Comparison of ENCODE assay signal across 1 cellular context in the genomic region with DNA sequence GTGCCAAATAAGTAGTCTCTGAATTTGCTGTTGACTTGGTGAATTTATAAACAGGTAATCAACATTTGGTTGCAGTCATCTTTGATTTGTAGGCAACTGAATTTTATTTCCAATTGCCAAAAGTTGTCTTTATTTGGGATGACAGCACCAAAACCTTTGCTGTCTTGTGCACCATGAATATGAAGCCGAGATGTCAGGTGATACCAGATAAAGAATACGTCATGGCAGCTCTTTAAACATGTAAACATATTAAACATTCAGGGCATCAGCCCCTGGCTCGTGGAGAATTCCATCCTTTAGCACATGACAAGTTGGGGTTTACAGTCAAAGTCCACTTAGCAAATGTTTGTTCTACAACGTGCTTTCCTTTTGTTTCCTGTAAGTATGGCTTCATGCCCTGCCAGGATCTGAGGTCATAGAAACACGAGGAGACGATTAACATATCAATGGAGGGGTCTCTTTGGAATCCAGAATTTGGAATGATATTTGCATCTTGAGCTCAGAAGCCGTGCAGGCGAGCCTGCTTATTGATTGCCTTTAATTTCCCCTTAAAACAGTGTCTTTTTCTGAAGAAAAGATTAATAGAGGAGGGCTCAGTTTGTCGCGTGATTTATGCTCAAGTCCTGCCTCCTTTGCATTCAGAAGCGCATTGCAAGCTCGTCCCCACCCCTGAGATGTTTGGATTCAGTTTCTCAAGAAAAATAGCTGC.
A peak's percentile ranks its signal among the peaks of the same experiment; 100 is the strongest.
TF ChIP-seq lines count a peak whose summit lies in the region.

No MANE protein-coding gene starts in this region.

TF ChIP-seq in HepG2, 621 proteins besides CTCF, POLR2A, EP300 and RAD21 (continued from another document and continues in another):
- TF ChIP-seq, protein P1, sequence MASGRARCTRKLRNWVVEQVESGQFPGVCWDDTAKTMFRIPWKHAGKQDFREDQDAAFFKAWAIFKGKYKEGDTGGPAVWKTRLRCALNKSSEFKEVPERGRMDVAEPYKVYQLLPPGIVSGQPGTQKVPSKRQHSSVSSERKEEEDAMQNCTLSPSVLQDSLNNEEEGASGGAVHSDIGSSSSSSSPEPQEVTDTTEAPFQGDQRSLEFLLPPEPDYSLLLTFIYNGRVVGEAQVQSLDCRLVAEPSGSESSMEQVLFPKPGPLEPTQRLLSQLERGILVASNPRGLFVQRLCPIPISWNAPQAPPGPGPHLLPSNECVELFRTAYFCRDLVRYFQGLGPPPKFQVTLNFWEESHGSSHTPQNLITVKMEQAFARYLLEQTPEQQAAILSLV (CRISPR knock-in tag; IDR thresholded peaks at IDR 0.05; ENCODE audit: borderline replicate concordance) = no peak; the same call in 1 of the 2 replicates
- no peak for TF ChIP-seq ZNF567 (CRISPR knock-in tag; IDR thresholded peaks at IDR 0.05; ENCODE audit: borderline replicate concordance)
- TF ChIP-seq TAF1 (CRISPR knock-in tag; IDR thresholded peaks at IDR 0.05) = no peak; the same call in 1 of the 2 replicates
- TF ChIP-seq, protein P2, sequence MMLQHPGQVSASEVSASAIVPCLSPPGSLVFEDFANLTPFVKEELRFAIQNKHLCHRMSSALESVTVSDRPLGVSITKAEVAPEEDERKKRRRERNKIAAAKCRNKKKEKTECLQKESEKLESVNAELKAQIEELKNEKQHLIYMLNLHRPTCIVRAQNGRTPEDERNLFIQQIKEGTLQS (CRISPR knock-in tag; IDR thresholded peaks at IDR 0.05) = no peak
- no peak for TF ChIP-seq SRSF4 (IDR thresholded peaks at IDR 0.05; ENCODE audit: low read depth, low read length, poor library complexity, severe bottlenecking)
- no peak for TF ChIP-seq ZBTB7A (CRISPR knock-in tag; IDR thresholded peaks at IDR 0.05)
- TF ChIP-seq PAWR (CRISPR knock-in tag; IDR thresholded peaks at IDR 0.05; ENCODE audit: borderline replicate concordance) = no peak
- no peak for TF ChIP-seq PTBP1 (IDR thresholded peaks at IDR 0.05; ENCODE audit: low read depth, low read length, poor library complexity, severe bottlenecking)
- no peak for TF ChIP-seq NRL (CRISPR knock-in tag; IDR thresholded peaks at IDR 0.05; ENCODE audit: borderline replicate concordance)
- no peak for TF ChIP-seq ZNF776 (CRISPR knock-in tag; IDR thresholded peaks at IDR 0.05)
- TF ChIP-seq SOX5 (CRISPR knock-in tag; IDR thresholded peaks at IDR 0.05; ENCODE audit: borderline replicate concordance) = peak; percentile 100
- peak; percentile 96 for TF ChIP-seq FOXA3 (CRISPR knock-in tag; IDR thresholded peaks at IDR 0.05)
- TF ChIP-seq, protein P3, sequence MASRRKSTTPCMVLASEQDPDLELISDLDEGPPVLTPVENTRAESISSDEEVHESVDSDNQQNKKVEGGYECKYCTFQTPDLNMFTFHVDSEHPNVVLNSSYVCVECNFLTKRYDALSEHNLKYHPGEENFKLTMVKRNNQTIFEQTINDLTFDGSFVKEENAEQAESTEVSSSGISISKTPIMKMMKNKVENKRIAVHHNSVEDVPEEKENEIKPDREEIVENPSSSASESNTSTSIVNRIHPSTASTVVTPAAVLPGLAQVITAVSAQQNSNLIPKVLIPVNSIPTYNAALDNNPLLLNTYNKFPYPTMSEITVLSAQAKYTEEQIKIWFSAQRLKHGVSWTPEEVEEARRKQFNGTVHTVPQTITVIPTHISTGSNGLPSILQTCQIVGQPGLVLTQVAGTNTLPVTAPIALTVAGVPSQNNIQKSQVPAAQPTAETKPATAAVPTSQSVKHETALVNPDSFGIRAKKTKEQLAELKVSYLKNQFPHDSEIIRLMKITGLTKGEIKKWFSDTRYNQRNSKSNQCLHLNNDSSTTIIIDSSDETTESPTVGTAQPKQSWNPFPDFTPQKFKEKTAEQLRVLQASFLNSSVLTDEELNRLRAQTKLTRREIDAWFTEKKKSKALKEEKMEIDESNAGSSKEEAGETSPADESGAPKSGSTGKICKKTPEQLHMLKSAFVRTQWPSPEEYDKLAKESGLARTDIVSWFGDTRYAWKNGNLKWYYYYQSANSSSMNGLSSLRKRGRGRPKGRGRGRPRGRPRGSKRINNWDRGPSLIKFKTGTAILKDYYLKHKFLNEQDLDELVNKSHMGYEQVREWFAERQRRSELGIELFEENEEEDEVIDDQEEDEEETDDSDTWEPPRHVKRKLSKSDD (CRISPR knock-in tag; IDR thresholded peaks at IDR 0.05; ENCODE audit: low read depth) = peak; percentile 99
- TF ChIP-seq, protein P4, sequence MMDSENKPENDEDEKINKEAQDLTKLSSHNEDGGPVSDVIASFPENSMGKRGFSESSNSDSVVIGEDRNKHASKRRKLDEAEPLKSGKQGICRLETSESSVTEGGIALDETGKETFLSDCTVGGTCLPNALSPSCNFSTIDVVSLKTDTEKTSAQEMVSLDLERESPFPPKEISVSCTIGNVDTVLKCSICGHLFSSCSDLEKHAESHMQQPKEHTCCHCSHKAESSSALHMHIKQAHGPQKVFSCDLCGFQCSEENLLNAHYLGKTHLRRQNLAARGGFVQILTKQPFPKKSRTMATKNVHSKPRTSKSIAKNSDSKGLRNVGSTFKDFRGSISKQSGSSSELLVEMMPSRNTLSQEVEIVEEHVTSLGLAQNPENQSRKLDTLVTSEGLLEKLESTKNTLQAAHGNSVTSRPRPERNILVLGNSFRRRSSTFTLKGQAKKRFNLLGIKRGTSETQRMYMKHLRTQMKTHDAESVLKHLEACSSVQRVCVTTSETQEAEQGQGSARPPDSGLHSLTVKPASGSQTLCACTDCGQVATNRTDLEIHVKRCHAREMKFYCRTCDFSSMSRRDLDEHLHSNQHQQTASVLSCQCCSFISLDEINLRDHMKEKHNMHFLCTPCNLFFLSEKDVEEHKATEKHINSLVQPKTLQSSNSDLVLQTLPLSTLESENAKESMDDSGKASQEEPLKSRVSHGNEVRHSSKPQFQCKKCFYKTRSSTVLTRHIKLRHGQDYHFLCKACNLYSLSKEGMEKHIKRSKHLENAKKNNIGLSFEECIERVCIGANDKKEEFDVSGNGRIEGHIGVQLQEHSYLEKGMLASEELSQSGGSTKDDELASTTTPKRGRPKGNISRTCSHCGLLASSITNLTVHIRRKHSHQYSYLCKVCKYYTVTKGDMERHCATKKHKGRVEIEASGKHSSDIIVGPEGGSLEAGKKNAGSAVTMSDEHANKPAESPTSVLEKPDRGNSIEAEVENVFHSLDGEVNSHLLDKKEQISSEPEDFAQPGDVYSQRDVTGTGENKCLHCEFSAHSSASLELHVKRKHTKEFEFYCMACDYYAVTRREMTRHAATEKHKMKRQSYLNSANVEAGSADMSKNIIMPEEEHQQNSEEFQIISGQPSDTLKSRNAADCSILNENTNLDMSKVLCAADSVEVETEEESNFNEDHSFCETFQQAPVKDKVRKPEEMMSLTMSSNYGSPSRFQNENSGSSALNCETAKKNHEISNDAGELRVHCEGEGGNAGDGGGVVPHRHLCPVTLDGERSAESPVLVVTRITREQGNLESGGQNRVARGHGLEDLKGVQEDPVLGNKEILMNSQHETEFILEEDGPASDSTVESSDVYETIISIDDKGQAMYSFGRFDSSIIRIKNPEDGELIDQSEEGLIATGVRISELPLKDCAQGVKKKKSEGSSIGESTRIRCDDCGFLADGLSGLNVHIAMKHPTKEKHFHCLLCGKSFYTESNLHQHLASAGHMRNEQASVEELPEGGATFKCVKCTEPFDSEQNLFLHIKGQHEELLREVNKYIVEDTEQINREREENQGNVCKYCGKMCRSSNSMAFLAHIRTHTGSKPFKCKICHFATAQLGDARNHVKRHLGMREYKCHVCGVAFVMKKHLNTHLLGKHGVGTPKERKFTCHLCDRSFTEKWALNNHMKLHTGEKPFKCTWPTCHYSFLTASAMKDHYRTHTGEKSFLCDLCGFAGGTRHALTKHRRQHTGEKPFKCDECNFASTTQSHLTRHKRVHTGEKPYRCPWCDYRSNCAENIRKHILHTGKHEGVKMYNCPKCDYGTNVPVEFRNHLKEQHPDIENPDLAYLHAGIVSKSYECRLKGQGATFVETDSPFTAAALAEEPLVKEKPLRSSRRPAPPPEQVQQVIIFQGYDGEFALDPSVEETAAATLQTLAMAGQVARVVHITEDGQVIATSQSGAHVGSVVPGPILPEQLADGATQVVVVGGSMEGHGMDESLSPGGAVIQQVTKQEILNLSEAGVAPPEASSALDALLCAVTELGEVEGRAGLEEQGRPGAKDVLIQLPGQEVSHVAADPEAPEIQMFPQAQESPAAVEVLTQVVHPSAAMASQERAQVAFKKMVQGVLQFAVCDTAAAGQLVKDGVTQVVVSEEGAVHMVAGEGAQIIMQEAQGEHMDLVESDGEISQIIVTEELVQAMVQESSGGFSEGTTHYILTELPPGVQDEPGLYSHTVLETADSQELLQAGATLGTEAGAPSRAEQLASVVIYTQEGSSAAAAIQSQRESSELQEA (CRISPR knock-in tag; IDR thresholded peaks at IDR 0.05; ENCODE audit: not compliant biosample characterization) = no peak
- TF ChIP-seq ZNF746 (CRISPR knock-in tag; IDR thresholded peaks at IDR 0.05) = no peak
- peak; percentile 99 for TF ChIP-seq FOXK1 (CRISPR knock-in tag; IDR thresholded peaks at IDR 0.05; ENCODE audit: borderline replicate concordance, low read depth)
- TF ChIP-seq TCF7L2 (IDR thresholded peaks at IDR 0.05; ENCODE audit: low read depth, low read length) = no peak
- no peak for TF ChIP-seq SAFB2 (CRISPR knock-in tag; IDR thresholded peaks at IDR 0.05; ENCODE audit: borderline replicate concordance, low read depth)
- TF ChIP-seq HDAC1 (CRISPR knock-in tag; IDR thresholded peaks at IDR 0.05) = peak; percentile 93
- no peak for TF ChIP-seq GABPA (IDR thresholded peaks at IDR 0.05; ENCODE audit: low read depth, low read length)
- peak; percentile 77 for TF ChIP-seq GABPA (CRISPR knock-in tag; IDR thresholded peaks at IDR 0.05; ENCODE audit: low read depth)
- TF ChIP-seq, protein P5, sequence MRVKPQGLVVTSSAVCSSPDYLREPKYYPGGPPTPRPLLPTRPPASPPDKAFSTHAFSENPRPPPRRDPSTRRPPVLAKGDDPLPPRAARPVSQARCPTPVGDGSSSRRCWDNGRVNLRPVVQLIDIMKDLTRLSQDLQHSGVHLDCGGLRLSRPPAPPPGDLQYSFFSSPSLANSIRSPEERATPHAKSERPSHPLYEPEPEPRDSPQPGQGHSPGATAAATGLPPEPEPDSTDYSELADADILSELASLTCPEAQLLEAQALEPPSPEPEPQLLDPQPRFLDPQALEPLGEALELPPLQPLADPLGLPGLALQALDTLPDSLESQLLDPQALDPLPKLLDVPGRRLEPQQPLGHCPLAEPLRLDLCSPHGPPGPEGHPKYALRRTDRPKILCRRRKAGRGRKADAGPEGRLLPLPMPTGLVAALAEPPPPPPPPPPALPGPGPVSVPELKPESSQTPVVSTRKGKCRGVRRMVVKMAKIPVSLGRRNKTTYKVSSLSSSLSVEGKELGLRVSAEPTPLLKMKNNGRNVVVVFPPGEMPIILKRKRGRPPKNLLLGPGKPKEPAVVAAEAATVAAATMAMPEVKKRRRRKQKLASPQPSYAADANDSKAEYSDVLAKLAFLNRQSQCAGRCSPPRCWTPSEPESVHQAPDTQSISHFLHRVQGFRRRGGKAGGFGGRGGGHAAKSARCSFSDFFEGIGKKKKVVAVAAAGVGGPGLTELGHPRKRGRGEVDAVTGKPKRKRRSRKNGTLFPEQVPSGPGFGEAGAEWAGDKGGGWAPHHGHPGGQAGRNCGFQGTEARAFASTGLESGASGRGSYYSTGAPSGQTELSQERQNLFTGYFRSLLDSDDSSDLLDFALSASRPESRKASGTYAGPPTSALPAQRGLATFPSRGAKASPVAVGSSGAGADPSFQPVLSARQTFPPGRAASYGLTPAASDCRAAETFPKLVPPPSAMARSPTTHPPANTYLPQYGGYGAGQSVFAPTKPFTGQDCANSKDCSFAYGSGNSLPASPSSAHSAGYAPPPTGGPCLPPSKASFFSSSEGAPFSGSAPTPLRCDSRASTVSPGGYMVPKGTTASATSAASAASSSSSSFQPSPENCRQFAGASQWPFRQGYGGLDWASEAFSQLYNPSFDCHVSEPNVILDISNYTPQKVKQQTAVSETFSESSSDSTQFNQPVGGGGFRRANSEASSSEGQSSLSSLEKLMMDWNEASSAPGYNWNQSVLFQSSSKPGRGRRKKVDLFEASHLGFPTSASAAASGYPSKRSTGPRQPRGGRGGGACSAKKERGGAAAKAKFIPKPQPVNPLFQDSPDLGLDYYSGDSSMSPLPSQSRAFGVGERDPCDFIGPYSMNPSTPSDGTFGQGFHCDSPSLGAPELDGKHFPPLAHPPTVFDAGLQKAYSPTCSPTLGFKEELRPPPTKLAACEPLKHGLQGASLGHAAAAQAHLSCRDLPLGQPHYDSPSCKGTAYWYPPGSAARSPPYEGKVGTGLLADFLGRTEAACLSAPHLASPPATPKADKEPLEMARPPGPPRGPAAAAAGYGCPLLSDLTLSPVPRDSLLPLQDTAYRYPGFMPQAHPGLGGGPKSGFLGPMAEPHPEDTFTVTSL (CRISPR knock-in tag; IDR thresholded peaks at IDR 0.05; ENCODE audit: borderline replicate concordance) = peak; percentile 98
- TF ChIP-seq KDM2A (CRISPR knock-in tag; IDR thresholded peaks at IDR 0.05; ENCODE audit: borderline replicate concordance, low read depth) = peak; percentile 59; the same call in 1 of the 2 replicates
- TF ChIP-seq ZNF619 (CRISPR knock-in tag; IDR thresholded peaks at IDR 0.05) = 0 out of 2 replicates have a peak, but pooled peaks have one; percentile 37
- no peak for TF ChIP-seq MAFG (CRISPR knock-in tag; IDR thresholded peaks at IDR 0.05)
- no peak for TF ChIP-seq SRSF9 (IDR thresholded peaks at IDR 0.05; ENCODE audit: borderline replicate concordance, insufficient read depth, low read depth, low read length, poor library complexity, severe bottlenecking)
- TF ChIP-seq, protein P6, sequence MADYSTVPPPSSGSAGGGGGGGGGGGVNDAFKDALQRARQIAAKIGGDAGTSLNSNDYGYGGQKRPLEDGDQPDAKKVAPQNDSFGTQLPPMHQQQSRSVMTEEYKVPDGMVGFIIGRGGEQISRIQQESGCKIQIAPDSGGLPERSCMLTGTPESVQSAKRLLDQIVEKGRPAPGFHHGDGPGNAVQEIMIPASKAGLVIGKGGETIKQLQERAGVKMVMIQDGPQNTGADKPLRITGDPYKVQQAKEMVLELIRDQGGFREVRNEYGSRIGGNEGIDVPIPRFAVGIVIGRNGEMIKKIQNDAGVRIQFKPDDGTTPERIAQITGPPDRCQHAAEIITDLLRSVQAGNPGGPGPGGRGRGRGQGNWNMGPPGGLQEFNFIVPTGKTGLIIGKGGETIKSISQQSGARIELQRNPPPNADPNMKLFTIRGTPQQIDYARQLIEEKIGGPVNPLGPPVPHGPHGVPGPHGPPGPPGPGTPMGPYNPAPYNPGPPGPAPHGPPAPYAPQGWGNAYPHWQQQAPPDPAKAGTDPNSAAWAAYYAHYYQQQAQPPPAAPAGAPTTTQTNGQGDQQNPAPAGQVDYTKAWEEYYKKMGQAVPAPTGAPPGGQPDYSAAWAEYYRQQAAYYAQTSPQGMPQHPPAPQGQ (CRISPR knock-in tag; IDR thresholded peaks at IDR 0.05; ENCODE audit: borderline replicate concordance) = peak; percentile 79; the same call in 1 of the 2 replicates
- TF ChIP-seq RFXAP (CRISPR knock-in tag; IDR thresholded peaks at IDR 0.05; ENCODE audit: borderline replicate concordance) = no peak; the same call in 1 of the 2 replicates
- TF ChIP-seq CBFB (CRISPR knock-in tag; IDR thresholded peaks at IDR 0.05) = no peak
- no peak for TF ChIP-seq ZNF672 (CRISPR knock-in tag; IDR thresholded peaks at IDR 0.05)
- no peak for TF ChIP-seq AGO2 (optimal IDR thresholded peaks at IDR 0.05; ENCODE audit: low read depth, low read length)
- TF ChIP-seq ZKSCAN8 (CRISPR knock-in tag; IDR thresholded peaks at IDR 0.05; ENCODE audit: borderline replicate concordance) = peak; percentile 96
- no peak for TF ChIP-seq HMGA1 (CRISPR knock-in tag; conservative IDR thresholded peaks at IDR 0.05)
- TF ChIP-seq ZNF282 (IDR thresholded peaks at IDR 0.05; ENCODE audit: partially characterized antibody) = no peak
- TF ChIP-seq ARID2 (CRISPR knock-in tag; IDR thresholded peaks at IDR 0.05; ENCODE audit: borderline replicate concordance) = 0 out of 2 replicates have a peak, but pooled peaks have one; percentile 60
- TF ChIP-seq KAT2B (IDR thresholded peaks at IDR 0.05; ENCODE audit: borderline replicate concordance, low read depth, low read length) = no peak
- peak; percentile 96 for TF ChIP-seq SIX4 (CRISPR knock-in tag; IDR thresholded peaks at IDR 0.05)
